ENCODE assay signal across 8 cellular contexts in genomic region chr5:37717613-37718431, GRCh38.
DNase-seq lines count a peak whose midpoint lies in the region; ATAC-seq and TF ChIP-seq lines count a peak whose summit lies in the region.

No MANE protein-coding gene starts in this region.

- H3K9me3 ChIP-seq in vagina: no peaks in the 10 kb centered on the region

- H2BK15ac ChIP-seq in mesendoderm (replicated peaks; ENCODE audit: low read depth): no peak overlapping the region

- H3K4me3 ChIP-seq in astrocyte of the spinal cord (ENCODE audit: low read depth, low read length) (no peak overlapping the region), mesendoderm (ENCODE audit: low read length) (no peak overlapping the region), vagina (no peak overlapping the region)

- H2BK120ac ChIP-seq in mesendoderm (ENCODE audit: low read depth, low read length): no peak overlapping the region

- H4K8ac ChIP-seq in mesendoderm (ENCODE audit: low read depth, low read length): no peak overlapping the region

- intact Hi-C loops in vagina (cut with DNase I): no loop called here

- no peaks in the 10 kb centered on the region for H3K9me3 Mint-ChIP-seq in activated naive CD4-positive, alpha-beta T cell treated with anti-CD3 and anti-CD28 coated beads, Interleukin-2, amount 50 U/mL, for 72 hours

- no peaks in the 10 kb centered on the region for H3K79me1 ChIP-seq in mesendoderm (ENCODE audit: low read length)

- no peak overlapping the region for H2AK5ac ChIP-seq in mesendoderm (ENCODE audit: low read length)

- no peak overlapping the region for H3K18ac ChIP-seq in mesendoderm (ENCODE audit: low read length)

- H3K79me2 ChIP-seq in mesendoderm (ENCODE audit: control insufficient read depth, insufficient read depth, low read length): no peaks in the 10 kb centered on the region

- H3K27me3 ChIP-seq in mesendoderm (ENCODE audit: insufficient read depth, low read length, poor library complexity): no peaks in the 10 kb centered on the region
- H3K27me3 ChIP-seq in vagina: no peaks in the 10 kb centered on the region

- H3K23ac ChIP-seq in mesendoderm (ENCODE audit: low read length): no peak overlapping the region

- H3K56ac ChIP-seq in mesendoderm (ENCODE audit: low read length): no peak overlapping the region

- no peak overlapping the region for H3K4me2 ChIP-seq in mesendoderm (ENCODE audit: low read length)

- DNase-seq in DMS153 (lab: John Stamatoyannopoulos, UW) (peak; percentile 88), NCI-H2107 treated with DMSO at 0.1 percent for 48 hours (lab: John Stamatoyannopoulos, UW; ENCODE audit: unreplicated experiment) (peak; percentile 75), astrocyte of the spinal cord (ENCODE audit: low read depth, low spot score) (peak; percentile 94), mesendoderm (peak; percentile 10), globus pallidus (ENCODE audit: low spot score) (no peak), vagina (ENCODE audit: extremely low spot score in 2 of 2) (no peak)
- no peak for DNase-seq in activated naive CD4-positive, alpha-beta T cell treated with anti-CD3 and anti-CD28 coated beads, Interleukin-2, amount 50 U/mL, for 72 hours (ENCODE audit: low spot score in 2 of 2)
- no peak for DNase-seq in activated CD8-positive, alpha-beta memory T cell treated with anti-CD3 and anti-CD28 coated beads, Interleukin-2, amount 50 U/mL, for 48 hours

- H3K4me1 ChIP-seq in mesendoderm (ENCODE audit: control insufficient read depth, low read depth, low read length): no peaks in the 10 kb centered on the region
- peaks cover 12% of the 10 kb centered on the region for H3K4me1 ChIP-seq in vagina

- H4K5ac ChIP-seq in mesendoderm (ENCODE audit: low read length): no peak overlapping the region

- no peak for ATAC-seq in activated naive CD4-positive, alpha-beta T cell treated with anti-CD3 and anti-CD28 coated beads, Interleukin-2, amount 50 U/mL, for 72 hours

- TF ChIP-seq POLR2A in vagina (IDR thresholded peaks at IDR 0.05): no peak

- H3K36me3 ChIP-seq in mesendoderm (ENCODE audit: control insufficient read depth, insufficient read depth, low read length) (no peaks in the 10 kb centered on the region), vagina (no peaks in the 10 kb centered on the region)

- no peak overlapping the region for H3K27ac Mint-ChIP-seq in activated naive CD4-positive, alpha-beta T cell treated with anti-CD3 and anti-CD28 coated beads, Interleukin-2, amount 50 U/mL, for 72 hours

- peaks cover 5 to 14% of the 10 kb centered on the region in 2 donors for H3K36me3 Mint-ChIP-seq in activated naive CD4-positive, alpha-beta T cell treated with anti-CD3 and anti-CD28 coated beads, Interleukin-2, amount 50 U/mL, for 72 hours

- no peak overlapping the region for H3K4ac ChIP-seq in mesendoderm (ENCODE audit: low read depth, low read length)

- TF ChIP-seq CTCF in astrocyte of the spinal cord (IDR thresholded peaks at IDR 0.05; ENCODE audit: low read depth, low read length): no peak
- TF ChIP-seq CTCF in vagina (IDR thresholded peaks at IDR 0.05): no peak

- in situ Hi-C loops in astrocyte of the spinal cord (cut with HindIII; ENCODE audit: low sequenced_read_pairs): no loop called here

- WGBS in mesendoderm (ENCODE audit: extremely low coverage, insufficient coverage, low lambda C conversion rate): no CpG with 5 or more reads among the region's 8 CpGs

- no peak overlapping the region for H3K27ac ChIP-seq in mesendoderm (ENCODE audit: low read depth, low read length)
- no peak overlapping the region for H3K27ac ChIP-seq in vagina

- H3K9ac ChIP-seq in mesendoderm (ENCODE audit: low read length): no peak overlapping the region

- H2BK5ac ChIP-seq in mesendoderm (ENCODE audit: low read length): no peak overlapping the region

Comparison
In these comparisons a context has a peak if more than half of its experiments do, and no peak if none do; other contexts are left out.
1. DNase-seq: peak in DMS153 (single experiment), NCI-H2107 treated with DMSO at 0.1 percent for 48 hours (single experiment), astrocyte of the spinal cord (single experiment) and mesendoderm (single experiment); none in activated naive CD4-positive, alpha-beta T cell treated with anti-CD3 and anti-CD28 coated beads, Interleukin-2, amount 50 U/mL, for 72 hours (0 of 2), globus pallidus (single experiment), vagina (0 of 2) and activated CD8-positive, alpha-beta memory T cell treated with anti-CD3 and anti-CD28 coated beads, Interleukin-2, amount 50 U/mL, for 48 hours (single experiment).